ENCODE assay signal across 23 cellular contexts in genomic region chr21:44898851-44899767, GRCh38. TPM values are rescaled to one million over a fixed set of nuclear protein-coding genes. Genes with fewer than 3 reads are reported as not detected.
DNase-seq lines count a peak whose midpoint lies in the region; ATAC-seq, FAIRE-seq and TF ChIP-seq lines count a peak whose summit lies in the region.
"Had no signal": no experiment of that assay in that cellular context is flagged by ENCODE, and none has a peak within 500 bp of the region (broad histone marks: within the 10 kb centered on the region; RNA-seq: fewer than 3 reads in every experiment).

No MANE protein-coding gene starts in this region.

- H3K9me3 Mint-ChIP-seq in dendritic cell treated with granulocyte-macrophage colony-stimulating factor and Interleukin-4, amounts not matched to agents 40 ng/mL and 50 ng/mL, for 4 days, result no peaks in the 10 kb centered on the region

- H3K4me1 Mint-ChIP-seq in dendritic cell treated with granulocyte-macrophage colony-stimulating factor and Interleukin-4, amounts not matched to agents 40 ng/mL and 50 ng/mL, for 4 days (ENCODE audit: low read depth), result peaks cover 82% of the 10 kb centered on the region

- H3K27me3 ChIP-seq in HepG2 (ENCODE audit: control insufficient read depth in 1 of 2, insufficient read depth in 2 of 2, low read length in 2 of 2), result peaks cover 3% of the 10 kb centered on the region in 2 experiments; a peak in 2 of 5 replicates
- H3K27me3 ChIP-seq in small intestine (ENCODE audit: control insufficient read depth in 2 of 2, insufficient read depth in 2 of 2, low read length in 2 of 2), result no peaks in the 10 kb centered on the region
- H3K27me3 ChIP-seq: BLaER1, SJSA1 had no signal

- no peak for TF ChIP-seq CTCF in HepG2 (CRISPR knock-in tag; IDR thresholded peaks at IDR 0.05)

- no peak overlapping the region for H3K4me2 ChIP-seq in HepG2 (ENCODE audit: low read depth, low read length)
- H3K4me2 ChIP-seq: BLaER1 had no signal

- POLR2A ChIA-PET in HepG2 (lab: Yijun Ruan, JAX), result interaction anchor here (1.1 to 2.0 kb wide), 3 partner anchors 8 to 21 kb away, joined by 5 to 6 read pairs (median 6); no protein-coding TSS in a partner anchor

- ATAC-seq in HepG2, result no peak
- no peak for ATAC-seq in HG03460 (IDR thresholded peaks at IDR 0.05; ENCODE audit: unreplicated experiment)
- no peak for ATAC-seq in GM18520 (IDR thresholded peaks at IDR 0.05; ENCODE audit: unreplicated experiment)

- H3K27ac ChIP-seq in HepG2 (ENCODE audit: extremely low read length, insufficient read depth, low read length) (no peak overlapping the region), small intestine (ENCODE audit: low read depth in 1 of 2, low read length in 1 of 2) (no peak overlapping the region)
- H3K27ac ChIP-seq: 22Rv1, BLaER1, HL-60, SJSA1 had no signal

- intact Hi-C loops in dendritic cell treated with granulocyte-macrophage colony-stimulating factor and Interleukin-4, amounts not matched to agents 40 ng/mL and 50 ng/mL, for 4 days (cut with micrococcal nuclease), result loop anchor here (5.0 kb wide), 1 partner anchor 33 kb away; no protein-coding TSS in a partner anchor
- intact Hi-C loops in HepG2 (cut with micrococcal nuclease; ENCODE audit: unreplicated experiment), result no loop called here

- H3K9ac ChIP-seq in HepG2 (ENCODE audit: insufficient read depth, low read depth, low read length), result no peak overlapping the region
- H3K9ac ChIP-seq: BLaER1 had no signal

- CTCF ChIA-PET in HepG2 (lab: Yijun Ruan, JAX; ENCODE audit: low intra/inter-chr PET ratio, low total read pairs), result no interaction called here

- H3K79me2 ChIP-seq in HepG2 (ENCODE audit: insufficient read depth, low read length), result no peaks in the 10 kb centered on the region

- H3K4me3 Mint-ChIP-seq in dendritic cell treated with granulocyte-macrophage colony-stimulating factor and Interleukin-4, amounts not matched to agents 40 ng/mL and 50 ng/mL, for 4 days, result no peak overlapping the region

- H3K36me3 ChIP-seq in HepG2 (replicated peaks in 1 of 2; ENCODE audit: control insufficient read depth in 1 of 2, insufficient read depth in 2 of 2, low read length in 2 of 2) (peaks cover 0 to 10% of the 10 kb centered on the region in 2 experiments; a peak in 3 of 5 replicates), small intestine (ENCODE audit: control insufficient read depth in 2 of 2, insufficient read depth in 2 of 2, low read length in 2 of 2) (no peaks in the 10 kb centered on the region)

- DNase-seq in DMS53 (lab: John Stamatoyannopoulos, UW) (peak; percentile 24), DMS53 treated with DMSO at 0.1 percent for 48 hours (lab: John Stamatoyannopoulos, UW; ENCODE audit: unreplicated experiment) (no peak), HepG2 (ENCODE audit: low spot score) (no peak), small intestine (peak; percentile 54), GDM1 (lab: John Stamatoyannopoulos, UW) (no peak)
- DNase-seq: DMS153, GOT3, KG1, NCI-H1048, NCI-H146, NCI-H2081 treated with DMSO at 0.1 percent for 48 hours, NCI-H226, NCI-H526 had no signal

- 81% methylated on average over 30 of the region's 49 CpGs for WGBS in HepG2 (ENCODE audit: low lambda C conversion rate)
- 57 to 81% (median 62%) methylated on average over 47 to 49 of the region's 49 CpGs for WGBS in small intestine, 3 donors

- in situ Hi-C loops in HepG2 (cut with HindIII; ENCODE audit: extremely low pct_ligation_motif_present, low pct_unique_long_range_greater_than_20kb), result no loop called here

- no peak overlapping the region for H3K4me3 ChIP-seq in HepG2 (replicated peaks in 1 of 3; ENCODE audit: insufficient read depth in 1 of 3, low read depth in 2 of 3, low read length in 3 of 3)
- H3K4me3 ChIP-seq in small intestine (ENCODE audit: low read depth in 1 of 2, low read length in 2 of 2), result no peak overlapping the region
- H3K4me3 ChIP-seq: BLaER1, SJSA1 had no signal

- H3K4me1 ChIP-seq in HepG2 (ENCODE audit: insufficient read depth, low read length) (peaks cover 26% of the 10 kb centered on the region), small intestine (ENCODE audit: control insufficient read depth in 2 of 2, insufficient read depth in 1 of 2, low read depth in 1 of 2, low read length in 1 of 2) (peaks cover 0 to 4% of the 10 kb centered on the region in 2 donors)

- H3K27ac Mint-ChIP-seq in dendritic cell treated with granulocyte-macrophage colony-stimulating factor and Interleukin-4, amounts not matched to agents 40 ng/mL and 50 ng/mL, for 4 days, result peak overlapping the region; percentile 39

- no peak for TF ChIP-seq POLR2A in HepG2 (IDR thresholded peaks at IDR 0.05; ENCODE audit: insufficient read depth in 1 of 2, low read depth in 2 of 2, low read length in 2 of 2)

- H3K9me3 ChIP-seq in HepG2 (ENCODE audit: low read length), result no peaks in the 10 kb centered on the region
- no peaks in the 10 kb centered on the region for H3K9me3 ChIP-seq in small intestine (ENCODE audit: control insufficient read depth, low read depth)
- H3K9me3 ChIP-seq: BLaER1 had no signal

- FAIRE-seq in HepG2 (lab: Jason Lieb, UNC) (no peak), small intestine (lab: Jason Lieb, UNC) (no peak)
- FAIRE-seq: GM12892 had no signal

- H3K36me3 Mint-ChIP-seq in dendritic cell treated with granulocyte-macrophage colony-stimulating factor and Interleukin-4, amounts not matched to agents 40 ng/mL and 50 ng/mL, for 4 days (ENCODE audit: low read depth), result peaks cover 100% of the 10 kb centered on the region

- no peaks in the 10 kb centered on the region for H4K20me1 ChIP-seq in HepG2 (ENCODE audit: insufficient read depth, low read length)
- H4K20me1 ChIP-seq: BLaER1 had no signal

- BruUV-seq in HepG2 (replicated peaks; lab: Mats Ljungman, UMichigan), result no TSS peak

- H2AFZ ChIP-seq in HepG2 (ENCODE audit: low read length), result no peak overlapping the region

- H3K27me3 Mint-ChIP-seq in dendritic cell treated with granulocyte-macrophage colony-stimulating factor and Interleukin-4, amounts not matched to agents 40 ng/mL and 50 ng/mL, for 4 days, result no peaks in the 10 kb centered on the region

- TF ChIP-seq RAD21 in HepG2 (CRISPR knock-in tag; IDR thresholded peaks at IDR 0.05), result no peak

- TF ChIP-seq EP300 in HepG2 (IDR thresholded peaks at IDR 0.05; ENCODE audit: low read depth in 2 of 2, low read length in 2 of 2) (no peak), HepG2 (CRISPR knock-in tag; IDR thresholded peaks at IDR 0.05; ENCODE audit: borderline replicate concordance) (no peak)

RNA-seq across cellular contexts. Expression of gene ITGB2, which starts 21.6 kb away (rescaled TPM):
- total RNA-seq in HepG2 (2016; rRNA removed; fragmentation: Illumina TruSeq; extraction: Trizol), result 1.6 and 4.2 TPM in 2 replicates
- 0.71 and 0.91 TPM in 2 replicates for total RNA-seq in HepG2 (2016; cell fraction: cytosol; rRNA removed; fragmentation: Illumina TruSeq; extraction: Trizol; ENCODE audit: low read depth)
- total RNA-seq in HepG2 (2016; cell fraction: insoluble cytoplasmic fraction; rRNA removed; fragmentation: Illumina TruSeq; extraction: Trizol), result 2.3 and 3.5 TPM in 2 replicates
- 1.2 and 1.9 TPM in 2 replicates for total RNA-seq in HepG2 (2016; cell fraction: membrane; rRNA removed; fragmentation: Illumina TruSeq; extraction: Trizol)
- 6.5 and 6.6 TPM in 2 replicates for total RNA-seq in HepG2 (2016; cell fraction: nucleus; rRNA removed; fragmentation: Illumina TruSeq; extraction: Trizol)
- polyA plus RNA-seq in HepG2 (2011; rRNA removed) (18.0 and 26.4 TPM in 2 replicates), small intestine (10 to 100 TPM in 2 of 3 donors, 1 to 10 TPM in 1; 4.5 to 16.4 (median 15.4) TPM)
- 22.3 and 25.2 TPM in 2 replicates for polyA plus RNA-seq in HepG2 (2011; cell fraction: cytosol; rRNA removed)
- 63.6 and 64.3 TPM in 2 replicates for polyA plus RNA-seq in HepG2 (2011; cell fraction: nucleus; rRNA removed)
- 28.1 and 37.9 TPM in 2 replicates for polyA plus RNA-seq in HepG2 (2012)
- polyA plus RNA-seq in HepG2 (2016; cell fraction: cytosol; fragmentation: Illumina TruSeq; extraction: Trizol; ENCODE audit: low read depth), result 0.53 and 1.0 TPM in 2 replicates
- 2.2 and 2.5 TPM in 2 replicates for polyA plus RNA-seq in HepG2 (2016; cell fraction: insoluble cytoplasmic fraction; fragmentation: Illumina TruSeq; extraction: Trizol; ENCODE audit: low read depth)
- 1.3 and 1.5 TPM in 2 replicates for polyA plus RNA-seq in HepG2 (2016; cell fraction: membrane; fragmentation: Illumina TruSeq; extraction: Trizol; ENCODE audit: low read depth)
- polyA plus RNA-seq in HepG2 (2016; cell fraction: nucleus; fragmentation: Illumina TruSeq; extraction: Trizol; ENCODE audit: insufficient read depth, low read depth), result 5.9 and 7.0 TPM in 2 replicates
- polyA minus RNA-seq in HepG2 (2011; rRNA and poly(A)+ RNA removed; ENCODE audit: low replicate concordance), result 1.4 and 26.8 TPM in 2 replicates
- polyA minus RNA-seq in HepG2 (2011; cell fraction: cytosol; rRNA and poly(A)+ RNA removed), result 11.9 and 12.6 TPM in 2 replicates
- 10.0 and 14.7 TPM in 2 replicates for polyA minus RNA-seq in HepG2 (2011; cell fraction: nucleus; rRNA and poly(A)+ RNA removed)
- total RNA-seq: G401, RPMI7951 had no signal

RNA-seq across cellular contexts. Expression of gene PTTG1IP, which starts 25.6 kb away (rescaled TPM):
- total RNA-seq in HepG2 (2016; rRNA removed; fragmentation: Illumina TruSeq; extraction: Trizol), result 89.4 and 161 TPM in 2 replicates
- 42.7 and 52.7 TPM in 2 replicates for total RNA-seq in HepG2 (2016; cell fraction: cytosol; rRNA removed; fragmentation: Illumina TruSeq; extraction: Trizol; ENCODE audit: low read depth)
- total RNA-seq in HepG2 (2016; cell fraction: insoluble cytoplasmic fraction; rRNA removed; fragmentation: Illumina TruSeq; extraction: Trizol), result 93.0 and 159 TPM in 2 replicates
- 72.6 and 73.1 TPM in 2 replicates for total RNA-seq in HepG2 (2016; cell fraction: membrane; rRNA removed; fragmentation: Illumina TruSeq; extraction: Trizol)
- 137 and 161 TPM in 2 replicates for total RNA-seq in HepG2 (2016; cell fraction: nucleus; rRNA removed; fragmentation: Illumina TruSeq; extraction: Trizol)
- polyA plus RNA-seq in HepG2 (2011; rRNA removed) (700 and 734 TPM in 2 replicates), small intestine (100 to 1,000 TPM; 116 to 128 (median 128) TPM)
- polyA plus RNA-seq in HepG2 (2011; cell fraction: cytosol; rRNA removed), result 548 and 662 TPM in 2 replicates
- 529 and 555 TPM in 2 replicates for polyA plus RNA-seq in HepG2 (2011; cell fraction: nucleus; rRNA removed)
- 435 and 453 TPM in 2 replicates for polyA plus RNA-seq in HepG2 (2012)
- polyA plus RNA-seq in HepG2 (2016; cell fraction: cytosol; fragmentation: Illumina TruSeq; extraction: Trizol; ENCODE audit: low read depth), result 22.2 and 24.3 TPM in 2 replicates
- polyA plus RNA-seq in HepG2 (2016; cell fraction: insoluble cytoplasmic fraction; fragmentation: Illumina TruSeq; extraction: Trizol; ENCODE audit: low read depth), result 90.0 and 95.3 TPM in 2 replicates
- polyA plus RNA-seq in HepG2 (2016; cell fraction: membrane; fragmentation: Illumina TruSeq; extraction: Trizol; ENCODE audit: low read depth), result 47.9 and 49.9 TPM in 2 replicates
- 267 and 281 TPM in 2 replicates for polyA plus RNA-seq in HepG2 (2016; cell fraction: nucleus; fragmentation: Illumina TruSeq; extraction: Trizol; ENCODE audit: insufficient read depth, low read depth)
- 110 and 581 TPM in 2 replicates for polyA minus RNA-seq in HepG2 (2011; rRNA and poly(A)+ RNA removed; ENCODE audit: low replicate concordance)
- polyA minus RNA-seq in HepG2 (2011; cell fraction: cytosol; rRNA and poly(A)+ RNA removed), result 491 and 595 TPM in 2 replicates
- 203 and 242 TPM in 2 replicates for polyA minus RNA-seq in HepG2 (2011; cell fraction: nucleus; rRNA and poly(A)+ RNA removed)

RNA-seq across cellular contexts. Expression of gene SLX9, which starts 40.7 kb away (rescaled TPM):
- 47.1 and 51.5 TPM in 2 replicates for total RNA-seq in HepG2 (2016; rRNA removed; fragmentation: Illumina TruSeq; extraction: Trizol)
- 43.4 and 50.9 TPM in 2 replicates for total RNA-seq in HepG2 (2016; cell fraction: cytosol; rRNA removed; fragmentation: Illumina TruSeq; extraction: Trizol; ENCODE audit: low read depth)
- 51.9 and 55.4 TPM in 2 replicates for total RNA-seq in HepG2 (2016; cell fraction: insoluble cytoplasmic fraction; rRNA removed; fragmentation: Illumina TruSeq; extraction: Trizol)
- total RNA-seq in HepG2 (2016; cell fraction: membrane; rRNA removed; fragmentation: Illumina TruSeq; extraction: Trizol), result 31.2 and 37.8 TPM in 2 replicates
- total RNA-seq in HepG2 (2016; cell fraction: nucleus; rRNA removed; fragmentation: Illumina TruSeq; extraction: Trizol), result 17.3 and 20.5 TPM in 2 replicates
- 21.0 and 22.6 TPM in 2 replicates for polyA plus RNA-seq in HepG2 (2011; rRNA removed)
- 32.4 and 47.0 TPM in 2 replicates for polyA plus RNA-seq in HepG2 (2011; cell fraction: cytosol; rRNA removed)
- polyA plus RNA-seq in HepG2 (2011; cell fraction: nucleus; rRNA removed), result 22.9 and 26.2 TPM in 2 replicates
- 22.9 TPM in 2 replicates for polyA plus RNA-seq in HepG2 (2012)
- 43.3 and 45.1 TPM in 2 replicates for polyA plus RNA-seq in HepG2 (2016; cell fraction: cytosol; fragmentation: Illumina TruSeq; extraction: Trizol; ENCODE audit: low read depth)
- polyA plus RNA-seq in HepG2 (2016; cell fraction: insoluble cytoplasmic fraction; fragmentation: Illumina TruSeq; extraction: Trizol; ENCODE audit: low read depth), result 53.9 and 57.5 TPM in 2 replicates
- 27.6 and 29.8 TPM in 2 replicates for polyA plus RNA-seq in HepG2 (2016; cell fraction: membrane; fragmentation: Illumina TruSeq; extraction: Trizol; ENCODE audit: low read depth)
- 35.4 and 41.4 TPM in 2 replicates for polyA plus RNA-seq in HepG2 (2016; cell fraction: nucleus; fragmentation: Illumina TruSeq; extraction: Trizol; ENCODE audit: insufficient read depth, low read depth)
- polyA minus RNA-seq in HepG2 (2011; rRNA and poly(A)+ RNA removed; ENCODE audit: low replicate concordance), result 14.1 and 17.2 TPM in 2 replicates
- polyA minus RNA-seq in HepG2 (2011; cell fraction: cytosol; rRNA and poly(A)+ RNA removed), result 15.8 and 22.1 TPM in 2 replicates
- polyA minus RNA-seq in HepG2 (2011; cell fraction: nucleus; rRNA and poly(A)+ RNA removed), result 5.8 and 8.6 TPM in 2 replicates
- polyA plus RNA-seq in small intestine, result 10 to 100 TPM; 10.7 to 31.5 (median 30.0) TPM

Comparison
In these comparisons a context has a peak if more than half of its experiments do, and no peak if none do; other contexts are left out.
1. DNase-seq: peak in DMS53 (single experiment) and small intestine (single experiment); none in DMS53 treated with DMSO at 0.1 percent for 48 hours (single experiment), HepG2 (single experiment) and GDM1 (single experiment).